In genomic region chr20:55947701-55948100, GRCh38 we compare ENCODE assay signal across 25 cellular contexts. TPM values are rescaled to one million over a fixed set of nuclear protein-coding genes. Genes with fewer than 3 reads are reported as not detected.
"Had no signal": no experiment of that assay in that cellular context is flagged by ENCODE, and none has a peak within 500 bp of the region (broad histone marks: within the 10 kb centered on the region; RNA-seq: fewer than 3 reads in every experiment).

No MANE protein-coding gene starts in this region.

- H3K36me3 Mint-ChIP-seq: naive thymus-derived CD4-positive, alpha-beta T cell; stimulated activated memory B cell treated with anti-CD40 and anti-IgM and Interleukin-4, amounts not matched to agents 10 μg/mL and 1 μg/mL and 100 μg/mL, for 72 hours had no signal

- H3K27ac Mint-ChIP-seq: naive thymus-derived CD4-positive, alpha-beta T cell; nephron progenitor cell; stimulated activated memory B cell treated with anti-CD40 and anti-IgM and Interleukin-4, amounts not matched to agents 10 μg/mL and 1 μg/mL and 100 μg/mL, for 72 hours; stimulated activated naive CD8-positive, alpha-beta T cell treated with anti-CD3 and anti-CD28 coated beads, Interleukin-15, Interleukin-2, amounts not matched to agents 100 ng/mL and 50 ng/mL, for 24 hours had no signal

- H3K36me3 ChIP-seq: esophagus muscularis mucosa, spleen, tibial nerve, upper lobe of right lung had no signal

- H3K4me1 ChIP-seq: spleen, testis, tibial nerve had no signal

- H3K4me3 Mint-ChIP-seq: naive thymus-derived CD4-positive, alpha-beta T cell; nephron progenitor cell; stimulated activated memory B cell treated with anti-CD40 and anti-IgM and Interleukin-4, amounts not matched to agents 10 μg/mL and 1 μg/mL and 100 μg/mL, for 72 hours; stimulated activated naive CD8-positive, alpha-beta T cell treated with anti-CD3 and anti-CD28 coated beads, Interleukin-15, Interleukin-2, amounts not matched to agents 100 ng/mL and 50 ng/mL, for 24 hours had no signal

- H3K27me3 ChIP-seq: esophagus muscularis mucosa, spleen, testis, tibial nerve, upper lobe of right lung had no signal

- DNase-seq: cortex of kidney; dorsolateral prefrontal cortex; effector CD8-positive, alpha-beta T cell; left colon; naive thymus-derived CD4-positive, alpha-beta T cell; nephron progenitor cell; spleen; stimulated activated CD4-positive, alpha-beta T cell treated with anti-CD3 and anti-CD28 coated beads, Interleukin-15, amount 100 ng/mL, for 24 hours; stimulated activated CD4-positive, alpha-beta T cell treated with anti-CD3 and anti-CD28 coated beads, Interleukin-1b, Interleukin-23, amount 100 ng/mL, for 48 hours; stimulated activated CD4-positive, alpha-beta T cell treated with anti-CD3 and anti-CD28 coated beads, Interleukin-4, amount 100 ng/mL, for 24 hours; testis; upper lobe of right lung had no signal

- H3K27ac ChIP-seq: dorsolateral prefrontal cortex, epithelial cell of prostate, spleen, testis, tibial nerve, upper lobe of right lung had no signal

- H3K4me1 Mint-ChIP-seq: naive thymus-derived CD4-positive, alpha-beta T cell; nephron progenitor cell; stimulated activated memory B cell treated with anti-CD40 and anti-IgM and Interleukin-4, amounts not matched to agents 10 μg/mL and 1 μg/mL and 100 μg/mL, for 72 hours had no signal

- ATAC-seq: left colon; naive thymus-derived CD4-positive, alpha-beta T cell; sciatic nerve; stimulated activated memory B cell treated with anti-CD40 and anti-IgM and Interleukin-4, amounts not matched to agents 10 μg/mL and 1 μg/mL and 100 μg/mL, for 72 hours; upper lobe of right lung had no signal

- FAIRE-seq: endometrium had no signal

- H3K27me3 Mint-ChIP-seq: stimulated activated memory B cell treated with anti-CD40 and anti-IgM and Interleukin-4, amounts not matched to agents 10 μg/mL and 1 μg/mL and 100 μg/mL, for 72 hours; stimulated activated naive CD8-positive, alpha-beta T cell treated with anti-CD3 and anti-CD28 coated beads, Interleukin-15, Interleukin-2, amounts not matched to agents 100 ng/mL and 50 ng/mL, for 24 hours had no signal

- H3K9me3 ChIP-seq: esophagus muscularis mucosa, testis, tibial nerve, upper lobe of right lung had no signal

- H3K4me3 ChIP-seq: dorsolateral prefrontal cortex, esophagus muscularis mucosa, spleen, testis, tibial nerve, upper lobe of right lung had no signal

RNA-seq across cellular contexts. Expression of gene CBLN4, which starts 57.6 kb away (rescaled TPM):
- total RNA-seq: fibroblast of villous mesenchyme; kidney epithelial cell; lung microvascular endothelial cell; mononuclear cell; naive thymus-derived CD4-positive, alpha-beta T cell; osteocyte; pulmonary artery endothelial cell; spleen had no signal
- polyA plus RNA-seq: naive thymus-derived CD4-positive, alpha-beta T cell had no signal
